ENCODE assay signal across 23 cellular contexts in genomic region chr5:37844004-37844403, GRCh38. TPM values are rescaled to one million over a fixed set of nuclear protein-coding genes. Genes with fewer than 3 reads are reported as not detected.
DNase-seq lines count a peak whose midpoint lies in the region; ATAC-seq and TF ChIP-seq lines count a peak whose summit lies in the region.
"Had no signal": no experiment of that assay in that cellular context is flagged by ENCODE, and none has a peak within 500 bp of the region (broad histone marks: within the 10 kb centered on the region; RNA-seq: fewer than 3 reads in every experiment).

No MANE protein-coding gene starts in this region.

- peaks cover 11% of the 10 kb centered on the region; the same call in 1 of the 2 replicates for H3K4me1 ChIP-seq in H9 (ENCODE audit: insufficient read depth, low read length)
- peaks cover 15% of the 10 kb centered on the region for H3K4me1 ChIP-seq in endodermal cell (ENCODE audit: control insufficient read depth, insufficient read depth, low read length)
- peaks cover 23% of the 10 kb centered on the region for H3K4me1 ChIP-seq in mesenchymal stem cell (ENCODE audit: control insufficient read depth, insufficient read depth, low read depth, low read length)
- H3K4me1 ChIP-seq: Caco-2, HAP-1 had no signal

- H2BK120ac ChIP-seq in H9 (ENCODE audit: low read depth, low read length, poor library complexity, severe bottlenecking) (no peak overlapping the region), mesenchymal stem cell (ENCODE audit: low read depth, low read length) (no peak overlapping the region)

- H3K4me2 ChIP-seq in H9 (ENCODE audit: insufficient read depth, insufficient read length, low read length): no peak overlapping the region
- no peak overlapping the region for H3K4me2 ChIP-seq in mesenchymal stem cell (ENCODE audit: low read length, poor library complexity, severe bottlenecking)
- H3K4me2 ChIP-seq: PC-9 had no signal

- H3K14ac ChIP-seq in H9 (ENCODE audit: insufficient read depth, low read length) (no peak overlapping the region), mesenchymal stem cell (ENCODE audit: low read length in 2 of 2) (no peak overlapping the region)

- H3K9me3 ChIP-seq in H9 (ENCODE audit: control insufficient read depth, low read depth, low read length): no peaks in the 10 kb centered on the region
- no peaks in the 10 kb centered on the region for H3K9me3 ChIP-seq in endodermal cell (ENCODE audit: control insufficient read depth, low read length)
- no peaks in the 10 kb centered on the region for H3K9me3 ChIP-seq in mesenchymal stem cell (ENCODE audit: control insufficient read depth, low read length)
- H3K9me3 ChIP-seq: Caco-2, HAP-1, SJSA1 had no signal

- no peak overlapping the region for H4K8ac ChIP-seq in H9 (replicated peaks; ENCODE audit: insufficient read length, low read depth, low read length)
- H4K8ac ChIP-seq in mesenchymal stem cell (ENCODE audit: low read length): no peak overlapping the region

- H3T11ph ChIP-seq in H9 (ENCODE audit: low read length): no peak overlapping the region

- H3K23me2 ChIP-seq in H9 (ENCODE audit: insufficient read length, low read depth, low read length, poor library complexity, severe bottlenecking): peaks cover 1% of the 10 kb centered on the region

- H3K27ac ChIP-seq in H9 (ENCODE audit: insufficient read length, low read depth, low read length): no peak overlapping the region
- no peak overlapping the region for H3K27ac ChIP-seq in endodermal cell (ENCODE audit: low read depth, low read length)
- no peak overlapping the region for H3K27ac ChIP-seq in mesenchymal stem cell (ENCODE audit: low read length, poor library complexity, severe bottlenecking)
- H3K27ac ChIP-seq: PC-9, SJSA1 had no signal

- H3K4me1 Mint-ChIP-seq in H9 (peaks cover 39 to 50% of the 10 kb centered on the region in 2 experiments), endodermal cell (peaks cover 67% of the 10 kb centered on the region)
- H3K4me1 Mint-ChIP-seq in stimulated activated memory B cell treated with anti-CD40 and anti-IgM and Interleukin-4, amounts not matched to agents 10 μg/mL and 1 μg/mL and 100 μg/mL, for 72 hours: no peaks in the 10 kb centered on the region

- H2BK20ac ChIP-seq in H9 (ENCODE audit: low read depth, low read length, poor library complexity, severe bottlenecking): no peak overlapping the region

- H2BK12ac ChIP-seq in H9 (ENCODE audit: insufficient read length, low read depth, low read length): no peak overlapping the region
- peak overlapping the region; percentile 14 to 91 for H2BK12ac ChIP-seq in mesenchymal stem cell (ENCODE audit: low read length in 2 of 2)

- no peak overlapping the region for H3K23ac ChIP-seq in H9 (ENCODE audit: insufficient read length, low read depth, low read length)
- H3K23ac ChIP-seq in mesenchymal stem cell (ENCODE audit: low read length in 2 of 2): peak overlapping the region in 1 of 2 experiments; percentile 57

- no CpG with 5 or more reads among the region's 6 CpGs for WGBS in H9 (ENCODE audit: extremely low coverage, insufficient read length, low lambda C conversion rate)
- WGBS in endodermal cell (ENCODE audit: insufficient coverage in 1 of 2, insufficient read length in 1 of 2), 2 experiments: 46% methylated on average over 5 to 6 of the region's 6 CpGs
- WGBS in mesenchymal stem cell: 24% methylated on average over 5 of the region's 6 CpGs

- H3K36me3 ChIP-seq in endodermal cell (ENCODE audit: control insufficient read depth, insufficient read depth, low read length): no peaks in the 10 kb centered on the region
- no peaks in the 10 kb centered on the region for H3K36me3 ChIP-seq in mesenchymal stem cell (ENCODE audit: control insufficient read depth in 1 of 2, insufficient read depth in 2 of 2, low read depth in 1 of 2, low read length in 2 of 2)
- H3K36me3 ChIP-seq: HAP-1 had no signal

- H4K91ac ChIP-seq in H9 (ENCODE audit: insufficient read length, low read depth, low read length) (no peak overlapping the region), mesenchymal stem cell (ENCODE audit: low read length) (no peak overlapping the region)

- TF ChIP-seq CTCF in H9 (conservative IDR thresholded peaks at IDR 0.05): no peak
- no peak for TF ChIP-seq CTCF in endodermal cell (conservative IDR thresholded peaks at IDR 0.05)

- H2BK15ac ChIP-seq in H9 (ENCODE audit: low read depth, low read length) (no peak overlapping the region), mesenchymal stem cell (ENCODE audit: low read depth, poor library complexity, severe bottlenecking) (no peak overlapping the region)

- no peak overlapping the region for H4K5ac ChIP-seq in H9 (ENCODE audit: insufficient read length, low read depth, low read length)

- no peaks in the 10 kb centered on the region for H4K20me1 ChIP-seq in H9 (ENCODE audit: control insufficient read depth, insufficient read depth, insufficient read length)

- no peaks in the 10 kb centered on the region for H3K79me1 ChIP-seq in H9 (ENCODE audit: insufficient read depth, low read depth, low read length, poor library complexity, severe bottlenecking)
- no peaks in the 10 kb centered on the region for H3K79me1 ChIP-seq in mesenchymal stem cell (replicated peaks; ENCODE audit: low read length, poor library complexity, severe bottlenecking)

- H3K27me3 ChIP-seq in H9 (ENCODE audit: insufficient read depth, low read length): peaks cover 17% of the 10 kb centered on the region; the same call in 1 of the 2 replicates
- H3K27me3 ChIP-seq in endodermal cell (ENCODE audit: control insufficient read depth, insufficient read depth, low read length, poor library complexity, severe bottlenecking): peaks cover 22% of the 10 kb centered on the region
- H3K27me3 ChIP-seq in mesenchymal stem cell (ENCODE audit: control insufficient read depth in 1 of 2, insufficient read depth in 1 of 2, low read length in 2 of 2): peaks cover 31 to 37% of the 10 kb centered on the region in 2 experiments
- H3K27me3 ChIP-seq: SJSA1 had no signal

- no peaks in the 10 kb centered on the region for H3K79me2 ChIP-seq in H9 (ENCODE audit: insufficient read depth, low read length)

- H3K36me3 Mint-ChIP-seq in H9 (ENCODE audit: insufficient read depth in 1 of 3, low read depth in 3 of 3): no peaks in the 10 kb centered on the region
- H3K36me3 Mint-ChIP-seq in endodermal cell (ENCODE audit: low read depth): no peaks in the 10 kb centered on the region
- no peaks in the 10 kb centered on the region for H3K36me3 Mint-ChIP-seq in stimulated activated memory B cell treated with anti-CD40 and anti-IgM and Interleukin-4, amounts not matched to agents 10 μg/mL and 1 μg/mL and 100 μg/mL, for 72 hours
- H3K36me3 Mint-ChIP-seq: CD4-positive, alpha-beta memory T cell had no signal

- H3K4me3 ChIP-seq in endodermal cell (ENCODE audit: low read length) (peak overlapping the region; percentile 11), mesenchymal stem cell (ENCODE audit: insufficient read depth in 1 of 2, low read depth in 1 of 2, low read length in 2 of 2) (no peak overlapping the region)
- H3K4me3 ChIP-seq: HAP-1, PC-9, SJSA1 had no signal

- H3K27me3 Mint-ChIP-seq in H9 (ENCODE audit: low read depth) (peaks cover 57% of the 10 kb centered on the region), endodermal cell (ENCODE audit: insufficient read depth) (peaks cover 19% of the 10 kb centered on the region)
- peaks cover 61% of the 10 kb centered on the region for H3K27me3 Mint-ChIP-seq in stimulated activated memory B cell treated with anti-CD40 and anti-IgM and Interleukin-4, amounts not matched to agents 10 μg/mL and 1 μg/mL and 100 μg/mL, for 72 hours

- H3K4me3 Mint-ChIP-seq in H9 (no peak overlapping the region), endodermal cell (peak overlapping the region; percentile 7)
- H3K4me3 Mint-ChIP-seq in stimulated activated memory B cell treated with anti-CD40 and anti-IgM and Interleukin-4, amounts not matched to agents 10 μg/mL and 1 μg/mL and 100 μg/mL, for 72 hours: no peak overlapping the region
- H3K4me3 Mint-ChIP-seq: CD4-positive, alpha-beta memory T cell; HFFc6 had no signal

- no peak overlapping the region for H3K56ac ChIP-seq in H9 (ENCODE audit: insufficient read length, low read depth, low read length)

- no peak overlapping the region for H2AK5ac ChIP-seq in H9 (ENCODE audit: insufficient read length, low read length)
- no peak overlapping the region for H2AK5ac ChIP-seq in mesenchymal stem cell (ENCODE audit: low read length, severe bottlenecking)

- peaks cover 0 to 2% of the 10 kb centered on the region in 2 experiments; a peak in 2 of 5 replicates for H3K9me3 Mint-ChIP-seq in H9
- no peaks in the 10 kb centered on the region for H3K9me3 Mint-ChIP-seq in endodermal cell
- no peaks in the 10 kb centered on the region for H3K9me3 Mint-ChIP-seq in stimulated activated memory B cell treated with anti-CD40 and anti-IgM and Interleukin-4, amounts not matched to agents 10 μg/mL and 1 μg/mL and 100 μg/mL, for 72 hours
- H3K9me3 Mint-ChIP-seq: HFFc6 had no signal

- H2AFZ ChIP-seq in H9 (ENCODE audit: low read length): no peak overlapping the region
- H2AFZ ChIP-seq in mesenchymal stem cell (ENCODE audit: low read depth, low read length): no peak overlapping the region
- H2AFZ ChIP-seq: PC-9 had no signal

- H2BK5ac ChIP-seq in H9 (ENCODE audit: insufficient read length, low read length) (no peak overlapping the region), mesenchymal stem cell (ENCODE audit: low read depth, low read length, poor library complexity, severe bottlenecking) (no peak overlapping the region)

- DNase-seq in H9 (peak; percentile 60), endodermal cell (peak; percentile 82), mesenchymal stem cell (no peak), NCI-H2107 (lab: John Stamatoyannopoulos, UW) (no peak), occipital lobe (lab: John Stamatoyannopoulos, UW) (no peak)
- DNase-seq: C1 segment of cervical spinal cord; Caco-2; CD4-positive, alpha-beta memory T cell; HFFc6; KBM-7; MV-4-11; NCI-H1105; NCI-H1436 treated with DMSO at 0.1 percent for 48 hours; NCI-H187 treated with DMSO at 0.1 percent for 48 hours; NCI-H446 treated with DMSO at 0.1 percent for 48 hours; NCI-H526 treated with DMSO at 0.1 percent for 48 hours; PC-9 had no signal

- no peak overlapping the region for H3K27ac Mint-ChIP-seq in H9
- peak overlapping the region; percentile 84 for H3K27ac Mint-ChIP-seq in endodermal cell
- no peak overlapping the region for H3K27ac Mint-ChIP-seq in stimulated activated memory B cell treated with anti-CD40 and anti-IgM and Interleukin-4, amounts not matched to agents 10 μg/mL and 1 μg/mL and 100 μg/mL, for 72 hours
- H3K27ac Mint-ChIP-seq: CD4-positive, alpha-beta memory T cell; HFFc6 had no signal

- H3K9ac ChIP-seq in H9 (ENCODE audit: extremely low read depth, insufficient read length, low read length) (no peak overlapping the region), endodermal cell (ENCODE audit: extremely low read depth, low read length, poor library complexity, severe bottlenecking) (no peak overlapping the region), mesenchymal stem cell (ENCODE audit: low read length) (no peak overlapping the region)

- no peak overlapping the region for H3K4ac ChIP-seq in H9 (ENCODE audit: low read depth, low read length)
- peak overlapping the region in 1 of 2 experiments; percentile 7 for H3K4ac ChIP-seq in mesenchymal stem cell (ENCODE audit: low read depth in 1 of 2, low read length in 2 of 2)

- H3K18ac ChIP-seq in H9 (ENCODE audit: insufficient read length, low read depth, low read length) (no peak overlapping the region), mesenchymal stem cell (ENCODE audit: low read depth in 1 of 2, low read length in 2 of 2) (peak overlapping the region in 1 of 2 experiments; percentile 46)

- ATAC-seq in stimulated activated memory B cell treated with anti-CD40 and anti-IgM and Interleukin-4, amounts not matched to agents 10 μg/mL and 1 μg/mL and 100 μg/mL, for 72 hours: peak; percentile 18
- no peak for ATAC-seq in GM21423 (IDR thresholded peaks at IDR 0.05; ENCODE audit: unreplicated experiment)
- ATAC-seq: Right ventricle myocardium inferior had no signal

RNA-seq across cellular contexts. Expression of gene GDNF, which starts 4.2 kb away (rescaled TPM):
- total RNA-seq in H9 (2021) (not detected in 2 replicates), endodermal cell (1 to 10 TPM in 1 of 2 donors, under 1 TPM in 1; 0.58 to 2.4 TPM), occipital lobe (not detected)
- polyA plus RNA-seq in endodermal cell (2013, experiment 1 of 2): 1.1 TPM
- 0.58 TPM for polyA plus RNA-seq in endodermal cell (2013, experiment 2 of 2)
- polyA plus RNA-seq in mesenchymal stem cell (2013, experiment 1 of 2): 7.8 TPM
- 7.9 TPM for polyA plus RNA-seq in mesenchymal stem cell (2013, experiment 2 of 2)
- total RNA-seq: Caco-2; CD4-positive, alpha-beta memory T cell; MCF 10A; Right ventricle myocardium inferior had no signal
- polyA plus RNA-seq: CD4-positive, alpha-beta memory T cell had no signal

Comparison
In these comparisons a context has a peak if more than half of its experiments do, and no peak if none do; other contexts are left out.
1. DNase-seq: peak in H9 (single experiment) and endodermal cell (single experiment); none in mesenchymal stem cell (single experiment), NCI-H2107 (single experiment) and occipital lobe (single experiment).